1 cellular context compared by ENCODE assay signal in genomic region chr2:101001713-101002561, GRCh38.
TF ChIP-seq lines count a peak whose summit lies in the region.

RPL31 (plus strand) TSS chr2:101002289; CDS start chr2:101002702, 413 bp downstream.

TF ChIP-seq in HepG2, 621 proteins besides CTCF, POLR2A, EP300 and RAD21 (continued from another document and continues in another):
- peak; percentile 67; the same call in 1 of the 2 replicates for TF ChIP-seq TERF1 (CRISPR knock-in tag; IDR thresholded peaks at IDR 0.05)
- TF ChIP-seq MED13 (CRISPR knock-in tag; IDR thresholded peaks at IDR 0.05) = peak; percentile 88
- peak; percentile 99 for TF ChIP-seq TARDBP (CRISPR knock-in tag; IDR thresholded peaks at IDR 0.05)
- peak; percentile 99 for TF ChIP-seq ZNF280B (CRISPR knock-in tag; IDR thresholded peaks at IDR 0.05; ENCODE audit: borderline replicate concordance)
- TF ChIP-seq MAF1 (CRISPR knock-in tag; IDR thresholded peaks at IDR 0.05; ENCODE audit: borderline replicate concordance) = peak; percentile 88
- TF ChIP-seq PAF1 (CRISPR knock-in tag; IDR thresholded peaks at IDR 0.05) = peak; percentile 40; the same call in 1 of the 2 replicates
- 0 out of 2 replicates have a peak, but pooled peaks have one; percentile 52 for TF ChIP-seq EZH2 (conservative IDR thresholded peaks at IDR 0.05; ENCODE audit: low read depth, low read length)
- TF ChIP-seq PRPF4 (IDR thresholded peaks at IDR 0.05; ENCODE audit: low read depth, low read length, poor library complexity, severe bottlenecking) = peak; percentile 71
- TF ChIP-seq ZNF101 (CRISPR knock-in tag; IDR thresholded peaks at IDR 0.05; ENCODE audit: borderline replicate concordance, low read depth) = 0 out of 2 replicates have a peak, but pooled peaks have one; percentile 94
- peak; percentile 92 for TF ChIP-seq TFE3 (CRISPR knock-in tag; IDR thresholded peaks at IDR 0.05)
- TF ChIP-seq MLXIP (CRISPR knock-in tag; IDR thresholded peaks at IDR 0.05; ENCODE audit: borderline replicate concordance) = 0 out of 2 replicates have a peak, but pooled peaks have one; percentile 29
- peak; percentile 96 for TF ChIP-seq ZNF616 (CRISPR knock-in tag; IDR thresholded peaks at IDR 0.05; ENCODE audit: low read depth)
- TF ChIP-seq ZNF260 (CRISPR knock-in tag; IDR thresholded peaks at IDR 0.05; ENCODE audit: borderline replicate concordance, low read depth) = peak; percentile 97
- no peak for TF ChIP-seq LCORL (IDR thresholded peaks at IDR 0.05)
- TF ChIP-seq LCORL (CRISPR knock-in tag; IDR thresholded peaks at IDR 0.05) = peak; percentile 81
- TF ChIP-seq HDAC1 (CRISPR knock-in tag; IDR thresholded peaks at IDR 0.05) = peak; percentile 92; the same call in 1 of the 2 replicates
- TF ChIP-seq, protein P1, sequence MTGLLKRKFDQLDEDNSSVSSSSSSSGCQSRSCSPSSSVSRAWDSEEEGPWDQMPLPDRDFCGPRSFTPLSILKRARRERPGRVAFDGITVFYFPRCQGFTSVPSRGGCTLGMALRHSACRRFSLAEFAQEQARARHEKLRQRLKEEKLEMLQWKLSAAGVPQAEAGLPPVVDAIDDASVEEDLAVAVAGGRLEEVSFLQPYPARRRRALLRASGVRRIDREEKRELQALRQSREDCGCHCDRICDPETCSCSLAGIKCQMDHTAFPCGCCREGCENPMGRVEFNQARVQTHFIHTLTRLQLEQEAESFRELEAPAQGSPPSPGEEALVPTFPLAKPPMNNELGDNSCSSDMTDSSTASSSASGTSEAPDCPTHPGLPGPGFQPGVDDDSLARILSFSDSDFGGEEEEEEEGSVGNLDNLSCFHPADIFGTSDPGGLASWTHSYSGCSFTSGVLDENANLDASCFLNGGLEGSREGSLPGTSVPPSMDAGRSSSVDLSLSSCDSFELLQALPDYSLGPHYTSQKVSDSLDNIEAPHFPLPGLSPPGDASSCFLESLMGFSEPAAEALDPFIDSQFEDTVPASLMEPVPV (CRISPR knock-in tag; IDR thresholded peaks at IDR 0.05) = peak; percentile 100
- 0 out of 2 replicates have a peak, but pooled peaks have one; percentile 81 for TF ChIP-seq U2AF2 (IDR thresholded peaks at IDR 0.05; ENCODE audit: low read depth, low read length)
- TF ChIP-seq ZNF180 (CRISPR knock-in tag; IDR thresholded peaks at IDR 0.05; ENCODE audit: borderline replicate concordance, low read depth) = 0 out of 2 replicates have a peak, but pooled peaks have one; percentile 75
- peak; percentile 90 for TF ChIP-seq ZSCAN29 (CRISPR knock-in tag; conservative IDR thresholded peaks at IDR 0.05)
- TF ChIP-seq AHR (CRISPR knock-in tag; IDR thresholded peaks at IDR 0.05) = peak; percentile 96
- no peak for TF ChIP-seq PTBP1 (IDR thresholded peaks at IDR 0.05; ENCODE audit: low read depth, low read length, poor library complexity, severe bottlenecking)
- peak; percentile 81; the same call in 1 of the 2 replicates for TF ChIP-seq EEA1 (CRISPR knock-in tag; IDR thresholded peaks at IDR 0.05; ENCODE audit: borderline replicate concordance)
- TF ChIP-seq, protein P2, sequence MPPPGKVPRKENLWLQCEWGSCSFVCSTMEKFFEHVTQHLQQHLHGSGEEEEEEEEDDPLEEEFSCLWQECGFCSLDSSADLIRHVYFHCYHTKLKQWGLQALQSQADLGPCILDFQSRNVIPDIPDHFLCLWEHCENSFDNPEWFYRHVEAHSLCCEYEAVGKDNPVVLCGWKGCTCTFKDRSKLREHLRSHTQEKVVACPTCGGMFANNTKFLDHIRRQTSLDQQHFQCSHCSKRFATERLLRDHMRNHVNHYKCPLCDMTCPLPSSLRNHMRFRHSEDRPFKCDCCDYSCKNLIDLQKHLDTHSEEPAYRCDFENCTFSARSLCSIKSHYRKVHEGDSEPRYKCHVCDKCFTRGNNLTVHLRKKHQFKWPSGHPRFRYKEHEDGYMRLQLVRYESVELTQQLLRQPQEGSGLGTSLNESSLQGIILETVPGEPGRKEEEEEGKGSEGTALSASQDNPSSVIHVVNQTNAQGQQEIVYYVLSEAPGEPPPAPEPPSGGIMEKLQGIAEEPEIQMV (CRISPR knock-in tag; IDR thresholded peaks at IDR 0.05; ENCODE audit: low read depth) = peak; percentile 94
- TF ChIP-seq TBX2 (CRISPR knock-in tag; IDR thresholded peaks at IDR 0.05; ENCODE audit: borderline replicate concordance) = peak; percentile 99
- TF ChIP-seq ETV6 (CRISPR knock-in tag; conservative IDR thresholded peaks at IDR 0.05) = peak; percentile 82
- no peak for TF ChIP-seq SOX6 (IDR thresholded peaks at IDR 0.05)
- TF ChIP-seq SOX6 (CRISPR knock-in tag; IDR thresholded peaks at IDR 0.05) = peak; percentile 81
- TF ChIP-seq RNF219 (CRISPR knock-in tag; IDR thresholded peaks at IDR 0.05) = no peak
- TF ChIP-seq ZNF660 (CRISPR knock-in tag; IDR thresholded peaks at IDR 0.05; ENCODE audit: borderline replicate concordance, low read depth) = peak; percentile 93; the same call in 1 of the 2 replicates
- TF ChIP-seq MAFK (conservative IDR thresholded peaks at IDR 0.05 in 1 of 2, IDR thresholded peaks at IDR 0.05 in 1 of 2; ENCODE audit: low read length in 2 of 2) = no peak
- no peak; the same call in 1 of the 2 replicates for TF ChIP-seq CSRNP2 (CRISPR knock-in tag; conservative IDR thresholded peaks at IDR 0.05; ENCODE audit: low read depth)
- TF ChIP-seq ZNF850 (CRISPR knock-in tag; conservative IDR thresholded peaks at IDR 0.05) = peak; percentile 48; the same call in 1 of the 2 replicates
- TF ChIP-seq ZNF761 (CRISPR knock-in tag; conservative IDR thresholded peaks at IDR 0.05) = peak; percentile 99
- peak; percentile 98 for TF ChIP-seq TMF1 (CRISPR knock-in tag; IDR thresholded peaks at IDR 0.05; ENCODE audit: low read depth)
- peak; percentile 96 for TF ChIP-seq CREM (IDR thresholded peaks at IDR 0.05)
- no peak for TF ChIP-seq CREM (CRISPR knock-in tag; IDR thresholded peaks at IDR 0.05)
- peak; percentile 64; the same call in 1 of the 2 replicates for TF ChIP-seq SP2 (CRISPR knock-in tag; IDR thresholded peaks at IDR 0.05)
- TF ChIP-seq GLMP (CRISPR knock-in tag; IDR thresholded peaks at IDR 0.05; ENCODE audit: borderline replicate concordance) = no peak
- TF ChIP-seq ZMAT3 (CRISPR knock-in tag; conservative IDR thresholded peaks at IDR 0.05) = peak; percentile 87
- no peak for TF ChIP-seq HNRNPUL1 (IDR thresholded peaks at IDR 0.05; ENCODE audit: low read depth, low read length)
- TF ChIP-seq, protein P3, sequence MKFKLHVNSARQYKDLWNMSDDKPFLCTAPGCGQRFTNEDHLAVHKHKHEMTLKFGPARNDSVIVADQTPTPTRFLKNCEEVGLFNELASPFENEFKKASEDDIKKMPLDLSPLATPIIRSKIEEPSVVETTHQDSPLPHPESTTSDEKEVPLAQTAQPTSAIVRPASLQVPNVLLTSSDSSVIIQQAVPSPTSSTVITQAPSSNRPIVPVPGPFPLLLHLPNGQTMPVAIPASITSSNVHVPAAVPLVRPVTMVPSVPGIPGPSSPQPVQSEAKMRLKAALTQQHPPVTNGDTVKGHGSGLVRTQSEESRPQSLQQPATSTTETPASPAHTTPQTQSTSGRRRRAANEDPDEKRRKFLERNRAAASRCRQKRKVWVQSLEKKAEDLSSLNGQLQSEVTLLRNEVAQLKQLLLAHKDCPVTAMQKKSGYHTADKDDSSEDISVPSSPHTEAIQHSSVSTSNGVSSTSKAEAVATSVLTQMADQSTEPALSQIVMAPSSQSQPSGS (CRISPR knock-in tag; IDR thresholded peaks at IDR 0.05) = peak; percentile 98
- TF ChIP-seq ADNP (CRISPR knock-in tag; IDR thresholded peaks at IDR 0.05) = no peak
